2 cellular contexts compared by ENCODE assay signal in the genomic region with DNA sequence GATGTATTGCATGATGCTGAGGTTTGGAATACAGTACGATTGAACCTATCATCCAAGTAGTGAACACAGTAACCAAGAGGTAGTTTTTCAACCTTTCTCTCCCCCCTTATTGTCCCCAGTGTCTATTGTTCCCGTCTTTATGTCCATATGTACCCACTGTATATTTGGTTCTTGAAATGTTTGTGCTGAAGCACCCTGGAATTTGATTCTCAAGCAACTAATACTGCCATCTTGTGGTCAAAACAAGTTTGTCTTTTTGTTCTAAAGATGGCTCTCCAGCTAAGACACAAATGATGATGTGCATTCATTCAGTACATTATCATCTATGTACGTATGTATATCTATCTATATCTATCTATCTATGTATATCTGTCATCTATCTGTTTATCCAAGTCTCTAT.
TF ChIP-seq lines count a peak whose summit lies in the region.

No MANE protein-coding gene starts in this region.

TF ChIP-seq in GM12878, 131 proteins besides CTCF, POLR2A, EP300 and RAD21:
- TF ChIP-seq BHLHE40 (IDR thresholded peaks at IDR 0.05; ENCODE audit: borderline replicate concordance in 1 of 2, low read depth in 2 of 2, low read length in 1 of 2) = no peak
- TF ChIP-seq ZNF622 (IDR thresholded peaks at IDR 0.05) = no peak
- TF ChIP-seq SMC3 (IDR thresholded peaks at IDR 0.05; ENCODE audit: borderline replicate concordance, low read length) = peak; percentile 24; the same call in 1 of the 2 replicates
- TF ChIP-seq ZNF24 (IDR thresholded peaks at IDR 0.05) = 0 out of 2 replicates have a peak, but pooled peaks have one; percentile 52
TF ChIP-seq in GM12878: peak in this region for 2.

TF ChIP-seq in HepG2, 621 proteins besides CTCF, POLR2A, EP300 and RAD21:
- TF ChIP-seq STAG1 (CRISPR knock-in tag; IDR thresholded peaks at IDR 0.05) = peak; percentile 34
- TF ChIP-seq, protein P1, sequence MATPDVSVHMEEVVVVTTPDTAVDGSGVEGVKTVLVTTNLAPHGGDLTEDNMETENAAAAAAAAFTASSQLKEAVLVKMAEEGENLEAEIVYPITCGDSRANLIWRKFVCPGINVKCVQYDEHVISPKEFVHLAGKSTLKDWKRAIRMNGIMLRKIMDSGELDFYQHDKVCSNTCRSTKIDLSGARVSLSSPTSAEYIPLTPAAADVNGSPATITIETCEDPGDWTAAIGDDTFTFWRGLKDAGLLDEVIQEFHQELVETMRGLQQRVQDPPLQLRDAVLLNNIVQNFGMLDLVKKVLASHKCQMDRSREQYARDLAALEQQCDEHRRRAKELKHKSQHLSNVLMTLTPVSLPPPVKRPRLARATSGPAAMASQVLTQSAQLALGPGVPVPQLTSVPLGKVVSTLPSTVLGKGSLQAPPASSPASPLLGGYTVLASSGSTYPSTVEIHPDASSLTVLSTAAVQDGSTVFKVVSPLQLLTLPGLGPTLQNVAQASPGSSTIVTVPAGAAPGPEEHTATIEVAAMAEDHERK (CRISPR knock-in tag; IDR thresholded peaks at IDR 0.05; ENCODE audit: low read depth) = no peak
TF ChIP-seq in HepG2: peak in this region for 1.
